14 cellular contexts compared by ENCODE assay signal in genomic region chr7:33979807-33980355, GRCh38.
DNase-seq lines count a peak whose midpoint lies in the region; ATAC-seq and TF ChIP-seq lines count a peak whose summit lies in the region.
"Had no signal": no experiment of that assay in that cellular context is flagged by ENCODE, and none has a peak within 500 bp of the region (broad histone marks: within the 10 kb centered on the region; RNA-seq: fewer than 3 reads in every experiment).

No MANE protein-coding gene starts in this region.

- no peak for ATAC-seq in GM19395 (IDR thresholded peaks at IDR 0.05; ENCODE audit: unreplicated experiment)
- ATAC-seq in natural killer cell treated with Interleukin-12 subunit alpha and Interleukin-12 subunit beta and Interleukin-15 and Interleukin-18, amount 100 ng/mL, for 72 hours, result no peak
- ATAC-seq: activated naive CD8-positive, alpha-beta T cell treated with anti-CD3 and anti-CD28 coated beads, Interleukin-2, amount 50 U/mL, for 24 hours; naive thymus-derived CD4-positive, alpha-beta T cell; upper lobe of right lung had no signal

- H3K27me3 ChIP-seq in brain microvascular endothelial cell (replicated peaks), result no peaks in the 10 kb centered on the region
- H3K27me3 ChIP-seq: upper lobe of right lung had no signal

- H3K36me3 ChIP-seq in brain microvascular endothelial cell (replicated peaks), result no peaks in the 10 kb centered on the region
- H3K36me3 ChIP-seq: upper lobe of right lung had no signal

- in situ Hi-C loops in brain microvascular endothelial cell (cut with HindIII; ENCODE audit: low pct_ligation_motif_present, low sequenced_read_pairs), result no loop called here

- peak; percentile 51 for DNase-seq in AG08396 (ENCODE audit: low spot score)
- DNase-seq in HT1080 (ENCODE audit: low read depth), result peak; percentile 93
- DNase-seq in brain microvascular endothelial cell, result peak; percentile 95
- DNase-seq in kidney tubule cell (ENCODE audit: low spot score), result peak; percentile 95
- no peak for DNase-seq in DMS53 (lab: John Stamatoyannopoulos, UW)
- no peak for DNase-seq in COR-L47 (lab: John Stamatoyannopoulos, UW)
- DNase-seq in natural killer cell treated with Interleukin-12 subunit alpha and Interleukin-12 subunit beta and Interleukin-15 and Interleukin-18, amount 100 ng/mL, for 72 hours (ENCODE audit: low spot score), result no peak
- DNase-seq: activated naive CD8-positive, alpha-beta T cell treated with anti-CD3 and anti-CD28 coated beads, Interleukin-2, amount 50 U/mL, for 24 hours; CD4-positive, CD25-positive, alpha-beta regulatory T cell; Kasumi-1; naive thymus-derived CD4-positive, alpha-beta T cell; NCI-H2171; upper lobe of right lung had no signal

- H3K4me3 ChIP-seq in brain microvascular endothelial cell (ENCODE audit: low read depth, low read length), result no peak overlapping the region
- H3K4me3 ChIP-seq: upper lobe of right lung had no signal

- no peaks in the 10 kb centered on the region for H3K4me1 Mint-ChIP-seq in natural killer cell treated with Interleukin-12 subunit alpha and Interleukin-12 subunit beta and Interleukin-15 and Interleukin-18, amount 100 ng/mL, for 72 hours (ENCODE audit: low read depth in 2 of 2)
- H3K4me1 Mint-ChIP-seq: activated naive CD8-positive, alpha-beta T cell treated with anti-CD3 and anti-CD28 coated beads, Interleukin-2, amount 50 U/mL, for 24 hours; CD4-positive, CD25-positive, alpha-beta regulatory T cell; naive thymus-derived CD4-positive, alpha-beta T cell had no signal

- peak overlapping the region; percentile 88 for H3K27ac ChIP-seq in brain microvascular endothelial cell
- H3K27ac ChIP-seq: upper lobe of right lung had no signal

- peaks cover 8 to 15% of the 10 kb centered on the region in 2 donors for H3K27me3 Mint-ChIP-seq in natural killer cell treated with Interleukin-12 subunit alpha and Interleukin-12 subunit beta and Interleukin-15 and Interleukin-18, amount 100 ng/mL, for 72 hours
- H3K27me3 Mint-ChIP-seq: CD4-positive, CD25-positive, alpha-beta regulatory T cell had no signal

- H3K36me3 Mint-ChIP-seq in natural killer cell treated with Interleukin-12 subunit alpha and Interleukin-12 subunit beta and Interleukin-15 and Interleukin-18, amount 100 ng/mL, for 72 hours, result no peaks in the 10 kb centered on the region
- H3K36me3 Mint-ChIP-seq: CD4-positive, CD25-positive, alpha-beta regulatory T cell; naive thymus-derived CD4-positive, alpha-beta T cell had no signal

- no peak overlapping the region for H3K27ac Mint-ChIP-seq in natural killer cell treated with Interleukin-12 subunit alpha and Interleukin-12 subunit beta and Interleukin-15 and Interleukin-18, amount 100 ng/mL, for 72 hours
- H3K27ac Mint-ChIP-seq: activated naive CD8-positive, alpha-beta T cell treated with anti-CD3 and anti-CD28 coated beads, Interleukin-2, amount 50 U/mL, for 24 hours; CD4-positive, CD25-positive, alpha-beta regulatory T cell; naive thymus-derived CD4-positive, alpha-beta T cell had no signal

- H3K4me3 Mint-ChIP-seq in natural killer cell treated with Interleukin-12 subunit alpha and Interleukin-12 subunit beta and Interleukin-15 and Interleukin-18, amount 100 ng/mL, for 72 hours, result no peak overlapping the region
- H3K4me3 Mint-ChIP-seq: activated naive CD8-positive, alpha-beta T cell treated with anti-CD3 and anti-CD28 coated beads, Interleukin-2, amount 50 U/mL, for 24 hours; CD4-positive, CD25-positive, alpha-beta regulatory T cell; naive thymus-derived CD4-positive, alpha-beta T cell had no signal

- H3K9me3 Mint-ChIP-seq in natural killer cell treated with Interleukin-12 subunit alpha and Interleukin-12 subunit beta and Interleukin-15 and Interleukin-18, amount 100 ng/mL, for 72 hours, result no peaks in the 10 kb centered on the region
- H3K9me3 Mint-ChIP-seq: activated naive CD8-positive, alpha-beta T cell treated with anti-CD3 and anti-CD28 coated beads, Interleukin-2, amount 50 U/mL, for 24 hours had no signal

- no peak for TF ChIP-seq CTCF in brain microvascular endothelial cell (IDR thresholded peaks at IDR 0.05; ENCODE audit: low read depth, low read length, missing control alignments)

Comparison
In these comparisons a context has a peak if more than half of its experiments do, and no peak if none do; other contexts are left out.
1. DNase-seq: peak in AG08396 (single experiment), HT1080 (single experiment), brain microvascular endothelial cell (single experiment) and kidney tubule cell (single experiment); none in DMS53 (single experiment), COR-L47 (single experiment) and natural killer cell treated with Interleukin-12 subunit alpha and Interleukin-12 subunit beta and Interleukin-15 and Interleukin-18, amount 100 ng/mL, for 72 hours (single experiment).